Comparison of ENCODE assay signal across 2 cellular contexts in genomic region chr17:12040478-12040877, GRCh38.
TF ChIP-seq lines count a peak whose summit lies in the region.

No MANE protein-coding gene starts in this region.

TF ChIP-seq in HCT116, 20 proteins besides CTCF, POLR2A, EP300 and RAD21 (continued from another document):
- TF ChIP-seq ELF1 (IDR thresholded peaks at IDR 0.05; ENCODE audit: borderline replicate concordance, low read depth) (no peak), CBX3 (IDR thresholded peaks at IDR 0.05; ENCODE audit: low read depth) (peak; percentile 42; the same call in 1 of the 2 replicates), SRF (IDR thresholded peaks at IDR 0.05; ENCODE audit: low read depth) (peak; percentile 35; the same call in 1 of the 2 replicates), SP1 (IDR thresholded peaks at IDR 0.05; ENCODE audit: low read depth) (peak; percentile 62), ZBTB33 (IDR thresholded peaks at IDR 0.05; ENCODE audit: extremely low read depth, insufficient replicate concordance, low read length) (no peak), ATF3 (IDR thresholded peaks at IDR 0.05) (no peak), JUND (IDR thresholded peaks at IDR 0.05) (peak; percentile 64)

TF ChIP-seq in WTC11, 78 proteins besides CTCF, POLR2A, EP300 and RAD21:
- TF ChIP-seq USF2 (CRISPR knock-in tag; IDR thresholded peaks at IDR 0.05) (no peak), ZNF138 (CRISPR knock-in tag; conservative IDR thresholded peaks at IDR 0.05) (no peak), HMGXB4 (CRISPR knock-in tag; IDR thresholded peaks at IDR 0.05) (no peak), ZNF263 (CRISPR knock-in tag; IDR thresholded peaks at IDR 0.05; ENCODE audit: low read depth) (no peak), ZNF121 (CRISPR knock-in tag; IDR thresholded peaks at IDR 0.05) (no peak), SP1 (CRISPR knock-in tag; conservative IDR thresholded peaks at IDR 0.05) (no peak), SOX15 (CRISPR knock-in tag; IDR thresholded peaks at IDR 0.05) (no peak), RORB (CRISPR knock-in tag; IDR thresholded peaks at IDR 0.05) (no peak), JUN (CRISPR knock-in tag; IDR thresholded peaks at IDR 0.05) (no peak), EMX1 (CRISPR knock-in tag; IDR thresholded peaks at IDR 0.05) (no peak), ATF3 (CRISPR knock-in tag; conservative IDR thresholded peaks at IDR 0.05) (no peak), NFATC4 (CRISPR knock-in tag; IDR thresholded peaks at IDR 0.05) (no peak), ETV6 (CRISPR knock-in tag; IDR thresholded peaks at IDR 0.05) (no peak)
